In genomic region chr3:49054344-49054862, GRCh38 we compare ENCODE assay signal across 20 cellular contexts.
DNase-seq lines count a peak whose midpoint lies in the region; ATAC-seq and TF ChIP-seq lines count a peak whose summit lies in the region.
"Had no signal": no experiment of that assay in that cellular context is flagged by ENCODE, and none has a peak within 500 bp of the region (broad histone marks: within the 10 kb centered on the region; RNA-seq: fewer than 3 reads in every experiment).

No MANE protein-coding gene starts in this region.

- no peak overlapping the region for H3K4me3 Mint-ChIP-seq in activated naive CD4-positive, alpha-beta T cell treated with anti-CD3 and anti-CD28 coated beads, Interleukin-2, amount 50 U/mL, for 24 hours
- no peak overlapping the region for H3K4me3 Mint-ChIP-seq in activated naive CD8-positive, alpha-beta T cell treated with anti-CD3 and anti-CD28 coated beads, Interleukin-2, amount 50 U/mL, for 24 hours
- no peak overlapping the region for H3K4me3 Mint-ChIP-seq in stimulated activated naive B cell treated with anti-CD40 and anti-IgM and Interleukin-4, amounts not matched to agents 10 μg/mL and 1 μg/mL and 100 μg/mL, for 72 hours
- H3K4me3 Mint-ChIP-seq: CD4-positive, CD25-positive, alpha-beta regulatory T cell; H9 had no signal

- ATAC-seq in activated naive CD8-positive, alpha-beta T cell treated with anti-CD3 and anti-CD28 coated beads, Interleukin-2, amount 50 U/mL, for 24 hours = no peak
- no peak for ATAC-seq in stimulated activated naive B cell treated with anti-CD40 and anti-IgM and Interleukin-4, amounts not matched to agents 10 μg/mL and 1 μg/mL and 100 μg/mL, for 72 hours (replicated peaks)
- no peak for ATAC-seq in HG02678 (IDR thresholded peaks at IDR 0.05; ENCODE audit: unreplicated experiment)
- ATAC-seq: GM12878, PC-3 had no signal

- peaks cover 25% of the 10 kb centered on the region for H3K4me1 Mint-ChIP-seq in activated naive CD4-positive, alpha-beta T cell treated with anti-CD3 and anti-CD28 coated beads, Interleukin-2, amount 50 U/mL, for 24 hours
- H3K4me1 Mint-ChIP-seq in activated naive CD8-positive, alpha-beta T cell treated with anti-CD3 and anti-CD28 coated beads, Interleukin-2, amount 50 U/mL, for 24 hours = peaks cover 4% of the 10 kb centered on the region
- peaks cover 11 to 14% of the 10 kb centered on the region in 2 donors for H3K4me1 Mint-ChIP-seq in stimulated activated naive B cell treated with anti-CD40 and anti-IgM and Interleukin-4, amounts not matched to agents 10 μg/mL and 1 μg/mL and 100 μg/mL, for 72 hours
- H3K4me1 Mint-ChIP-seq: H9 had no signal

- H3K4me1 ChIP-seq in HEK293 (ENCODE audit: control insufficient read depth, insufficient read depth, low read length) = no peaks in the 10 kb centered on the region
- H3K4me1 ChIP-seq: BE2C had no signal

- no peak overlapping the region for H3K4me3 ChIP-seq in HEK293 (ENCODE audit: low read depth, low read length)
- H3K4me3 ChIP-seq: GM12878, SJSA1 had no signal

- no peaks in the 10 kb centered on the region for H3K9me3 ChIP-seq in HEK293 (ENCODE audit: control insufficient read depth, insufficient read depth, low read depth, low read length)
- H3K9me3 ChIP-seq: BE2C, SJSA1 had no signal

- no peak overlapping the region for H3K27ac ChIP-seq in HEK293 (ENCODE audit: extremely low read depth, low read depth, low read length)
- H3K27ac ChIP-seq: HL-60, SJSA1 had no signal

- POLR2A ChIA-PET in HEK293 (lab: Yijun Ruan, JAX) = interaction anchor here (1.6 kb wide), 1 partner anchor 40 kb away, joined by 3 read pairs; the partner anchor contains the start of gene QRICH1

- peaks cover 11% of the 10 kb centered on the region for H3K36me3 Mint-ChIP-seq in activated naive CD4-positive, alpha-beta T cell treated with anti-CD3 and anti-CD28 coated beads, Interleukin-2, amount 50 U/mL, for 24 hours
- H3K36me3 Mint-ChIP-seq in activated naive CD8-positive, alpha-beta T cell treated with anti-CD3 and anti-CD28 coated beads, Interleukin-2, amount 50 U/mL, for 24 hours (ENCODE audit: low read depth) = peaks cover 33% of the 10 kb centered on the region
- peaks cover 36 to 53% of the 10 kb centered on the region in 2 donors for H3K36me3 Mint-ChIP-seq in stimulated activated naive B cell treated with anti-CD40 and anti-IgM and Interleukin-4, amounts not matched to agents 10 μg/mL and 1 μg/mL and 100 μg/mL, for 72 hours

- TF ChIP-seq CTCF in HEK293 (tag by site-specific recombination; IDR thresholded peaks at IDR 0.05) = no peak

- DNase-seq in activated naive CD4-positive, alpha-beta T cell treated with anti-CD3 and anti-CD28 coated beads, Interleukin-2, amount 50 U/mL, for 16 hours = no peak
- no peak for DNase-seq in activated naive CD8-positive, alpha-beta T cell treated with anti-CD3 and anti-CD28 coated beads, Interleukin-2, amount 50 U/mL, for 24 hours
- DNase-seq in stimulated activated naive B cell treated with anti-CD40 and anti-IgM and Interleukin-4, amounts not matched to agents 10 μg/mL and 1 μg/mL and 100 μg/mL, for 72 hours = no peak
- DNase-seq in NCI-H1105 treated with DMSO at 0.1 percent for 48 hours (lab: John Stamatoyannopoulos, UW) = no peak
- DNase-seq: BE2C; CD4-positive, CD25-positive, alpha-beta regulatory T cell; DMS53; EL; H9; NCI-H187; NCI-H2107; NCI-H510A treated with DMSO at 0.1 percent for 48 hours; NCI-H774; PC-3 had no signal

- H3K36me3 ChIP-seq in HEK293 (ENCODE audit: control insufficient read depth in 2 of 2, insufficient read depth in 1 of 2, low read length in 2 of 2) = peaks cover 7 to 76% of the 10 kb centered on the region in 2 experiments

- peak overlapping the region; percentile 3 for H3K27ac Mint-ChIP-seq in activated naive CD4-positive, alpha-beta T cell treated with anti-CD3 and anti-CD28 coated beads, Interleukin-2, amount 50 U/mL, for 24 hours
- peak overlapping the region; percentile 5 for H3K27ac Mint-ChIP-seq in activated naive CD8-positive, alpha-beta T cell treated with anti-CD3 and anti-CD28 coated beads, Interleukin-2, amount 50 U/mL, for 24 hours
- H3K27ac Mint-ChIP-seq in stimulated activated naive B cell treated with anti-CD40 and anti-IgM and Interleukin-4, amounts not matched to agents 10 μg/mL and 1 μg/mL and 100 μg/mL, for 72 hours = peak overlapping the region; percentile 56
- H3K27ac Mint-ChIP-seq: H9 had no signal

- no peaks in the 10 kb centered on the region for H3K27me3 Mint-ChIP-seq in activated naive CD4-positive, alpha-beta T cell treated with anti-CD3 and anti-CD28 coated beads, Interleukin-2, amount 50 U/mL, for 24 hours
- no peaks in the 10 kb centered on the region for H3K27me3 Mint-ChIP-seq in activated naive CD8-positive, alpha-beta T cell treated with anti-CD3 and anti-CD28 coated beads, Interleukin-2, amount 50 U/mL, for 24 hours
- H3K27me3 Mint-ChIP-seq in stimulated activated naive B cell treated with anti-CD40 and anti-IgM and Interleukin-4, amounts not matched to agents 10 μg/mL and 1 μg/mL and 100 μg/mL, for 72 hours = no peaks in the 10 kb centered on the region
- H3K27me3 Mint-ChIP-seq: CD4-positive, CD25-positive, alpha-beta regulatory T cell had no signal

- CTCF ChIA-PET in HEK293 (lab: Yijun Ruan, JAX) = no interaction called here

- no peaks in the 10 kb centered on the region for H3K9me3 Mint-ChIP-seq in activated naive CD4-positive, alpha-beta T cell treated with anti-CD3 and anti-CD28 coated beads, Interleukin-2, amount 50 U/mL, for 24 hours
- H3K9me3 Mint-ChIP-seq in activated naive CD8-positive, alpha-beta T cell treated with anti-CD3 and anti-CD28 coated beads, Interleukin-2, amount 50 U/mL, for 24 hours = no peaks in the 10 kb centered on the region
- H3K9me3 Mint-ChIP-seq in stimulated activated naive B cell treated with anti-CD40 and anti-IgM and Interleukin-4, amounts not matched to agents 10 μg/mL and 1 μg/mL and 100 μg/mL, for 72 hours = no peaks in the 10 kb centered on the region
- H3K9me3 Mint-ChIP-seq: CD4-positive, CD25-positive, alpha-beta regulatory T cell; H9 had no signal

TF ChIP-seq in HEK293, 187 proteins besides CTCF, POLR2A, EP300 and RAD21:
- 0 out of 2 replicates have a peak, but pooled peaks have one; percentile 13 for TF ChIP-seq ZNF121 (tag by site-specific recombination; IDR thresholded peaks at IDR 0.05)
- TF ChIP-seq ZBTB7A (tag by site-specific recombination; IDR thresholded peaks at IDR 0.05; ENCODE audit: low read depth) = no peak

Comparison
In these comparisons a context has a peak if more than half of its experiments do, and no peak if none do; other contexts are left out.
1. H3K27ac Mint-ChIP-seq: peak in every context shown above with its lines; median percentile 56 in stimulated activated naive B cell treated with anti-CD40 and anti-IgM and Interleukin-4, amounts not matched to agents 10 μg/mL and 1 μg/mL and 100 μg/mL, for 72 hours; 5 in activated naive CD8-positive, alpha-beta T cell treated with anti-CD3 and anti-CD28 coated beads, Interleukin-2, amount 50 U/mL, for 24 hours; 3 in activated naive CD4-positive, alpha-beta T cell treated with anti-CD3 and anti-CD28 coated beads, Interleukin-2, amount 50 U/mL, for 24 hours.